10 cellular contexts compared by ENCODE assay signal in genomic region chr1:38772953-38773352, GRCh38.
"Had no signal": no experiment of that assay in that cellular context is flagged by ENCODE, and none has a peak within 500 bp of the region (broad histone marks: within the 10 kb centered on the region; RNA-seq: fewer than 3 reads in every experiment).

No MANE protein-coding gene starts in this region.

- H2AFZ ChIP-seq: GM23248 had no signal

- H3K9me3 ChIP-seq: HAP-1 had no signal

- ATAC-seq: HCT116 had no signal

- H3K4me1 ChIP-seq: HAP-1 had no signal

- H3K9ac ChIP-seq: GM23248, KMS-11 had no signal

- H3K4me2 ChIP-seq: KMS-11 had no signal

- DNase-seq: GM23248, GOT3, H7, IMR-90, Karpas-422, KBM-7 had no signal

- H3K4me3 ChIP-seq: GM23248, HAP-1 had no signal

- H3K36me3 ChIP-seq: HAP-1 had no signal

- H3K27ac ChIP-seq: GM23248, HL-60, KMS-11 had no signal
